Comparison of ENCODE assay signal across 14 cellular contexts in genomic region chr6:156917213-156917612, GRCh38.
DNase-seq lines count a peak whose midpoint lies in the region; ATAC-seq, FAIRE-seq and TF ChIP-seq lines count a peak whose summit lies in the region.
"Had no signal": no experiment of that assay in that cellular context is flagged by ENCODE, and none has a peak within 500 bp of the region (broad histone marks: within the 10 kb centered on the region; RNA-seq: fewer than 3 reads in every experiment).

No MANE protein-coding gene starts in this region.

- H3K27ac ChIP-seq in CD4-positive, alpha-beta T cell (ENCODE audit: low read depth, low read length) = no peak overlapping the region
- peak overlapping the region; percentile 24 to 28 for H3K27ac ChIP-seq in ascending aorta
- no peak overlapping the region for H3K27ac ChIP-seq in HepG2 (ENCODE audit: extremely low read length, insufficient read depth, low read length)
- H3K27ac ChIP-seq: right lobe of liver had no signal

- ATAC-seq in CD4-positive, alpha-beta T cell (ENCODE audit: poor library complexity) = no peak
- ATAC-seq in GM19395 (IDR thresholded peaks at IDR 0.05; ENCODE audit: unreplicated experiment) = peak; percentile 59
- ATAC-seq in HG03025 (IDR thresholded peaks at IDR 0.05; ENCODE audit: low FRiP score, unreplicated experiment) = peak; percentile 55
- no peak for ATAC-seq in HepG2
- ATAC-seq in HG03378 (IDR thresholded peaks at IDR 0.05; ENCODE audit: unreplicated experiment) = no peak
- ATAC-seq: right lobe of liver had no signal

- no peak for DNase-seq in CD4-positive, alpha-beta T cell
- DNase-seq in ascending aorta (ENCODE audit: low spot score in 2 of 2) (no peak), DMS153 (lab: John Stamatoyannopoulos, UW) (no peak), HepG2 (ENCODE audit: low spot score) (no peak)
- DNase-seq in activated naive CD4-positive, alpha-beta T cell treated with anti-CD3 and anti-CD28 coated beads, Interleukin-2, amount 50 U/mL, for 16 hours = no peak
- DNase-seq: activated gamma-delta T cell treated with Interleukin-2 at 50 U/mL for 16 hours; right lobe of liver; stimulated activated naive CD4-positive, alpha-beta T cell; SW 1271 had no signal

- H3K27me3 Mint-ChIP-seq in CD4-positive, alpha-beta T cell = no peaks in the 10 kb centered on the region

- H3K9me3 Mint-ChIP-seq in CD4-positive, alpha-beta T cell = no peaks in the 10 kb centered on the region

- CTCF ChIA-PET in CD4-positive, alpha-beta T cell (lab: Charles Lee) = no interaction called here
- CTCF ChIA-PET in HepG2 (lab: Yijun Ruan, JAX; ENCODE audit: low intra/inter-chr PET ratio, low total read pairs) = no interaction called here

- no peak overlapping the region for H3K4me2 ChIP-seq in HepG2 (ENCODE audit: low read depth, low read length)

- TF ChIP-seq CTCF in CD4-positive, alpha-beta T cell (IDR thresholded peaks at IDR 0.05) = no peak
- TF ChIP-seq CTCF in ascending aorta (IDR thresholded peaks at IDR 0.05) (no peak), HepG2 (CRISPR knock-in tag; IDR thresholded peaks at IDR 0.05) (no peak)

- no peak overlapping the region for H3K4me3 ChIP-seq in ascending aorta
- H3K4me3 ChIP-seq in HepG2 (replicated peaks in 1 of 3; ENCODE audit: insufficient read depth in 1 of 3, low read depth in 2 of 3, low read length in 3 of 3) = no peak overlapping the region
- H3K4me3 ChIP-seq: right lobe of liver had no signal

- intact Hi-C loops in CD4-positive, alpha-beta T cell (cut with DNase I, micrococcal nuclease) = no loop called here
- intact Hi-C loops in ascending aorta (cut with DNase I) = no loop called here
- intact Hi-C loops in HepG2 (cut with micrococcal nuclease; ENCODE audit: unreplicated experiment) = no loop called here

- peaks cover 3% of the 10 kb centered on the region for H3K36me3 Mint-ChIP-seq in CD4-positive, alpha-beta T cell (ENCODE audit: low read depth)

- no peaks in the 10 kb centered on the region for H3K27me3 ChIP-seq in CD4-positive, alpha-beta T cell (ENCODE audit: control insufficient read depth, insufficient read depth, low read length)
- no peaks in the 10 kb centered on the region for H3K27me3 ChIP-seq in ascending aorta
- H3K27me3 ChIP-seq in HepG2 (ENCODE audit: control insufficient read depth in 1 of 2, insufficient read depth in 2 of 2, low read length in 2 of 2) = no peaks in the 10 kb centered on the region
- H3K27me3 ChIP-seq: right lobe of liver had no signal

- WGBS in HepG2 (ENCODE audit: low lambda C conversion rate) = 95% methylated on average over 5 of the region's 5 CpGs

- no peak overlapping the region for H3K4me3 Mint-ChIP-seq in CD4-positive, alpha-beta T cell

- no peak for TF ChIP-seq RAD21 in HepG2 (CRISPR knock-in tag; IDR thresholded peaks at IDR 0.05)

- H3K4me1 Mint-ChIP-seq in CD4-positive, alpha-beta T cell (ENCODE audit: low read depth) = peaks cover 78% of the 10 kb centered on the region

- H3K79me2 ChIP-seq in HepG2 (ENCODE audit: insufficient read depth, low read length) = peaks cover 6% of the 10 kb centered on the region

- H3K9ac ChIP-seq in HepG2 (ENCODE audit: insufficient read depth, low read depth, low read length) = no peak overlapping the region

- H3K36me3 ChIP-seq in ascending aorta = no peaks in the 10 kb centered on the region
- peaks cover 5 to 7% of the 10 kb centered on the region in 2 experiments; a peak in 4 of 5 replicates for H3K36me3 ChIP-seq in HepG2 (replicated peaks in 1 of 2; ENCODE audit: control insufficient read depth in 1 of 2, insufficient read depth in 2 of 2, low read length in 2 of 2)
- H3K36me3 ChIP-seq: right lobe of liver had no signal

- H3K27ac Mint-ChIP-seq in CD4-positive, alpha-beta T cell = peak overlapping the region; percentile 11

- TF ChIP-seq EP300 in HepG2 (IDR thresholded peaks at IDR 0.05; ENCODE audit: low read depth in 2 of 2, low read length in 2 of 2) (no peak), HepG2 (CRISPR knock-in tag; IDR thresholded peaks at IDR 0.05; ENCODE audit: borderline replicate concordance) (no peak)

- no peak overlapping the region for H2AFZ ChIP-seq in HepG2 (ENCODE audit: low read length)

- TF ChIP-seq POLR2A in HepG2 (IDR thresholded peaks at IDR 0.05; ENCODE audit: insufficient read depth in 1 of 2, low read depth in 2 of 2, low read length in 2 of 2) = no peak

- H3K9me3 ChIP-seq in CD4-positive, alpha-beta T cell (ENCODE audit: control insufficient read depth, low read length) = no peaks in the 10 kb centered on the region
- H3K9me3 ChIP-seq in ascending aorta = no peaks in the 10 kb centered on the region
- no peaks in the 10 kb centered on the region for H3K9me3 ChIP-seq in HepG2 (ENCODE audit: low read length)
- H3K9me3 ChIP-seq: right lobe of liver had no signal

- in situ Hi-C loops in HepG2 (cut with HindIII; ENCODE audit: extremely low pct_ligation_motif_present, low pct_unique_long_range_greater_than_20kb) = no loop called here

- no TSS peak for BruUV-seq in HepG2 (replicated peaks; lab: Mats Ljungman, UMichigan)

- FAIRE-seq in HepG2 (lab: Jason Lieb, UNC) = no peak
- FAIRE-seq: endometrium, HTR-8/SVneo had no signal

- POLR2A ChIA-PET in CD4-positive, alpha-beta T cell (lab: Charles Lee) = no interaction called here
- POLR2A ChIA-PET in HepG2 (lab: Yijun Ruan, JAX) = no interaction called here

- H4K20me1 ChIP-seq in HepG2 (ENCODE audit: insufficient read depth, low read length) = no peaks in the 10 kb centered on the region

- H3K4me1 ChIP-seq in ascending aorta = peaks cover 4 to 30% of the 10 kb centered on the region in 2 donors
- no peaks in the 10 kb centered on the region for H3K4me1 ChIP-seq in HepG2 (ENCODE audit: insufficient read depth, low read length)
- H3K4me1 ChIP-seq: right lobe of liver had no signal

TF ChIP-seq in HepG2, 621 proteins besides CTCF, POLR2A, EP300 and RAD21:
- TF ChIP-seq, protein P1, sequence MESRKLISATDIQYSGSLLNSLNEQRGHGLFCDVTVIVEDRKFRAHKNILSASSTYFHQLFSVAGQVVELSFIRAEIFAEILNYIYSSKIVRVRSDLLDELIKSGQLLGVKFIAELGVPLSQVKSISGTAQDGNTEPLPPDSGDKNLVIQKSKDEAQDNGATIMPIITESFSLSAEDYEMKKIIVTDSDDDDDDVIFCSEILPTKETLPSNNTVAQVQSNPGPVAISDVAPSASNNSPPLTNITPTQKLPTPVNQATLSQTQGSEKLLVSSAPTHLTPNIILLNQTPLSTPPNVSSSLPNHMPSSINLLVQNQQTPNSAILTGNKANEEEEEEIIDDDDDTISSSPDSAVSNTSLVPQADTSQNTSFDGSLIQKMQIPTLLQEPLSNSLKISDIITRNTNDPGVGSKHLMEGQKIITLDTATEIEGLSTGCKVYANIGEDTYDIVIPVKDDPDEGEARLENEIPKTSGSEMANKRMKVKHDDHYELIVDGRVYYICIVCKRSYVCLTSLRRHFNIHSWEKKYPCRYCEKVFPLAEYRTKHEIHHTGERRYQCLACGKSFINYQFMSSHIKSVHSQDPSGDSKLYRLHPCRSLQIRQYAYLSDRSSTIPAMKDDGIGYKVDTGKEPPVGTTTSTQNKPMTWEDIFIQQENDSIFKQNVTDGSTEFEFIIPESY (CRISPR knock-in tag; IDR thresholded peaks at IDR 0.05) = no peak
- TF ChIP-seq ZNF616 (CRISPR knock-in tag; IDR thresholded peaks at IDR 0.05; ENCODE audit: low read depth) (no peak), ZFP1 (CRISPR knock-in tag; IDR thresholded peaks at IDR 0.05) (no peak), SMYD3 (CRISPR knock-in tag; IDR thresholded peaks at IDR 0.05) (no peak), ZBTB7A (CRISPR knock-in tag; IDR thresholded peaks at IDR 0.05) (no peak)

Comparison
In these comparisons a context has a peak if more than half of its experiments do, and no peak if none do; other contexts are left out.
1. ATAC-seq: peak in GM19395 (single experiment) and HG03025 (single experiment); none in CD4-positive, alpha-beta T cell (single experiment), HepG2 (single experiment) and HG03378 (single experiment).
2. H3K27ac ChIP-seq: peak in ascending aorta (2 of 2); none in CD4-positive, alpha-beta T cell (single experiment) and HepG2 (single experiment).